ENCODE assay signal across 9 cellular contexts in the genomic region with DNA sequence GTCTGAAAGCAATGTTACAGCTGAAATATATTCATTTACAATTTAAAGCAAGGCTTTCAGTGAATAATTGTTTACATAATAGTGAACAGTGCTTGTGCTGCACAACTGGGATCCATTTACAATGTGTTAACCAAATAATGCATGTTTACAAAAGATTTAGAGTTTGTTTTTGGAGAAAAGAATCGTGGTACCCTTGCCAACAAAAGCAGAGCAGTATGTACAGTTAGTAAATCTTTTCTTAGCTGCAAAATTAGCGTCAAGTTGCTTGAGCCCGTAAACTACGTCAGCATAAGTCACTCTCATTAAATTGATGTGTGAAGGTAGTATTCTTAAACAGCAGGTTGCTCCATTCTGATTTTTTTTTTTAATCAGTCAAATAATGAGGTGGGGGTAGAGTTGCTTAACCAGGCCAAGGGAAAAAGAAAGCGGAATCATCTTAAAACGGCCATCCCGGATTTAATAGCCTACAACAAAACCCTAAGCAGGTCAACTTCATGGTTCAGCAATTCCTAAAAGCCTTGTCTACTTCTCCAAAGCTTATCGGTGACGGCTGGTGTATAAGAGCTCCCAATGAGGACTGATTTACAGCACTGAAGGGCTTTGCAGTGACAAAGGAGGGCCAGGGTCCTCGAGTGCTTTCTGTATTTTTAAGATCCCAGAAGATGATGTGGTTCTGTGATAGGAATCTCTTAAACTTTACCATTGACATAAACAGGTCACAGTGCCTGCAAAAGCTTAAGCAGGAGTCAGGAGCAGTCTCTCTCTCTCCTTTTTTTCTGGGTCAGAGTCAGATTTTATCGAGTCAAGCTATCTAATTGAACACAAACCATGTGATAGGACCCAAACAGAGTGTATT.
DNase-seq lines count a peak whose midpoint lies in the region; ATAC-seq and TF ChIP-seq lines count a peak whose summit lies in the region.
"Had no signal": no experiment of that assay in that cellular context is flagged by ENCODE, and none has a peak within 500 bp of the region (broad histone marks: within the 10 kb centered on the region; RNA-seq: fewer than 3 reads in every experiment).

No MANE protein-coding gene starts in this region.

- H3K27ac ChIP-seq in ACC112 (ENCODE audit: low read depth, low read length) = peak overlapping the region; percentile 63
- peak overlapping the region; percentile 7 to 50 for H3K27ac ChIP-seq in left lung
- H3K27ac ChIP-seq: BLaER1 had no signal

- H3K4me1 ChIP-seq in ACC112 (ENCODE audit: control insufficient read depth, insufficient read depth, low read length, unreplicated experiment) (peaks cover 49% of the 10 kb centered on the region), left lung (peaks cover 25 to 41% of the 10 kb centered on the region in 2 donors)

- TF ChIP-seq CTCF in astrocyte of the spinal cord (IDR thresholded peaks at IDR 0.05; ENCODE audit: low read depth, low read length) (no peak), left lung (IDR thresholded peaks at IDR 0.05) (no peak), omental fat pad (IDR thresholded peaks at IDR 0.05) (no peak)

- ATAC-seq in left lung (peak; percentile 6), HG02884 (IDR thresholded peaks at IDR 0.05; ENCODE audit: unreplicated experiment) (no peak), omental fat pad (ENCODE audit: low FRiP score) (no peak)

- peaks cover 0 to 10% of the 10 kb centered on the region in 2 donors for H3K9me3 ChIP-seq in left lung

- H2AFZ ChIP-seq in ACC112 (ENCODE audit: low read length, unreplicated experiment) = peak overlapping the region; percentile 70

- H3K36me3 ChIP-seq in ACC112 (ENCODE audit: insufficient read depth, low read length) = no peaks in the 10 kb centered on the region
- H3K36me3 ChIP-seq in left lung = no peaks in the 10 kb centered on the region
- H3K36me3 ChIP-seq: BLaER1 had no signal

- H3K4me3 ChIP-seq in ACC112 (ENCODE audit: low read depth, low read length) (0 out of 2 replicates have a peak overlapping the region, but pooled peaks have one; percentile 49), astrocyte of the spinal cord (ENCODE audit: low read depth, low read length) (no peak overlapping the region), left lung (no peak overlapping the region)
- H3K4me3 ChIP-seq: BLaER1 had no signal

- in situ Hi-C loops in astrocyte of the spinal cord (cut with HindIII; ENCODE audit: low sequenced_read_pairs) = no loop called here

- H3K27me3 ChIP-seq in ACC112 (ENCODE audit: insufficient read depth, low read length) (no peaks in the 10 kb centered on the region), left lung (no peaks in the 10 kb centered on the region)
- H3K27me3 ChIP-seq: BLaER1 had no signal

- peak; percentile 50 for DNase-seq in NCI-H146 treated with DMSO at 0.1 percent for 48 hours (lab: John Stamatoyannopoulos, UW; ENCODE audit: unreplicated experiment)
- DNase-seq in astrocyte of the spinal cord (ENCODE audit: low read depth, low spot score) = peak; percentile 76
- no peak for DNase-seq in left lung
- no peak for DNase-seq in activated CD4-positive, alpha-beta T cell treated with anti-CD3 and anti-CD28 coated beads for 48 hours
- DNase-seq in effector CD8-positive, alpha-beta T cell (lab: John Stamatoyannopoulos, UW) = no peak
- no peak for DNase-seq in omental fat pad (ENCODE audit: low spot score)

- H3K79me2 ChIP-seq in ACC112 (ENCODE audit: control insufficient read depth, insufficient read depth, low read length, unreplicated experiment) = no peaks in the 10 kb centered on the region

- intact Hi-C loops in left lung (cut with DNase I) = no loop called here

Comparison
In these comparisons a context has a peak if more than half of its experiments do, and no peak if none do; other contexts are left out.
1. DNase-seq: peak in NCI-H146 treated with DMSO at 0.1 percent for 48 hours (single experiment) and astrocyte of the spinal cord (single experiment); none in left lung (0 of 2), activated CD4-positive, alpha-beta T cell treated with anti-CD3 and anti-CD28 coated beads for 48 hours (single experiment), effector CD8-positive, alpha-beta T cell (single experiment) and omental fat pad (single experiment).